Comparison of ENCODE assay signal across 28 cellular contexts in the genomic region with DNA sequence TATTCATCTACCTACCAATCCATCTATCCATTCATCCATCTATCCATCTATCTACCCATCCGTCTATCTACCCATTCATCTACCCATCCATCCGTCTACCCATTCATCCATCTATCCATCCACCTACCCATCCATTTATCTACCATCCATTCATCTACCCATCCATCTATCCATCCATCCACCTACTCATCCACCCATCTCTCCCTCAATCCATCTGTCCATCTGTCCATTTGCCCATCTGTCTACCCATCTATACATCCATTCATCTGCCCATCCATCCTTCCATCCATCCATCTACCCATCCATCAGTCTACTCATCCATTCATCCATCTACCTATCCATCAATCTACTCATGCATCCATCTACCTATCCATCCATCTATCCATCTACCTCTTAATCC.
"Had no signal": no experiment of that assay in that cellular context is flagged by ENCODE, and none has a peak within 500 bp of the region (broad histone marks: within the 10 kb centered on the region; RNA-seq: fewer than 3 reads in every experiment).

No MANE protein-coding gene starts in this region.

- H3K36me3 ChIP-seq: colonic mucosa, esophagus muscularis mucosa, esophagus squamous epithelium, gastrocnemius medialis, gastroesophageal sphincter, heart left ventricle, heart right ventricle had no signal

- H2AFZ ChIP-seq: hepatocyte had no signal

- FAIRE-seq: colon, endometrium, endothelial cell of umbilical vein, frontal cortex had no signal

- H3K4me2 ChIP-seq: hepatocyte had no signal

- H3K4me3 ChIP-seq: colonic mucosa, coronary artery, dorsolateral prefrontal cortex, esophagus muscularis mucosa, esophagus squamous epithelium, gastrocnemius medialis, gastroesophageal sphincter, heart left ventricle, heart right ventricle, hepatocyte had no signal

- H3K27ac ChIP-seq: colonic mucosa, coronary artery, dorsolateral prefrontal cortex, epithelial cell of prostate, esophagus muscularis mucosa, esophagus squamous epithelium, foreskin keratinocyte, gastrocnemius medialis, gastroesophageal sphincter, heart left ventricle, heart right ventricle, hepatocyte had no signal

- ATAC-seq: effector memory CD8-positive, alpha-beta T cell; esophagus mucosa; foreskin keratinocyte; gastrocnemius medialis; gastroesophageal sphincter; heart left ventricle; heart right ventricle had no signal

- H3K27me3 ChIP-seq: colonic mucosa, dorsolateral prefrontal cortex, esophagus muscularis mucosa, esophagus squamous epithelium, foreskin keratinocyte, gastrocnemius medialis, gastroesophageal sphincter, heart left ventricle, heart right ventricle, hepatocyte had no signal

- H3K9me3 ChIP-seq: colonic mucosa, esophagus muscularis mucosa, esophagus squamous epithelium, gastrocnemius medialis, gastroesophageal sphincter, heart left ventricle, heart right ventricle had no signal

- H3K79me2 ChIP-seq: hepatocyte had no signal

- DNase-seq: colonic mucosa; cortex of kidney; dermis blood vessel endothelial cell; dorsolateral prefrontal cortex; effector CD4-positive, alpha-beta T cell; effector memory CD4-positive, alpha-beta T cell; effector memory CD8-positive, alpha-beta T cell; endodermal cell; erythroblast; esophagus squamous epithelium; foreskin fibroblast; foreskin keratinocyte; foreskin melanocyte; gastrocnemius medialis; glutamatergic neuron; head of caudate nucleus; heart left ventricle; heart right ventricle had no signal

- H3K4me1 ChIP-seq: colonic mucosa, esophagus muscularis mucosa, esophagus squamous epithelium, gastrocnemius medialis, gastroesophageal sphincter had no signal
